12 cellular contexts compared by ENCODE assay signal in genomic region chr6:3334579-3334978, GRCh38.
DNase-seq lines count a peak whose midpoint lies in the region; ATAC-seq and TF ChIP-seq lines count a peak whose summit lies in the region.
"Had no signal": no experiment of that assay in that cellular context is flagged by ENCODE, and none has a peak within 500 bp of the region (broad histone marks: within the 10 kb centered on the region; RNA-seq: fewer than 3 reads in every experiment).

No MANE protein-coding gene starts in this region.

- peak overlapping the region in 5 of 12 donors; percentile 16 to 57 (median 24) for H3K27ac ChIP-seq in heart left ventricle
- H3K27ac ChIP-seq: breast epithelium, thoracic aorta had no signal

- DNase-seq in NCI-H146 treated with DMSO at 0.1 percent for 48 hours (lab: John Stamatoyannopoulos, UW; ENCODE audit: unreplicated experiment) = peak; percentile 57
- no peak for DNase-seq in heart left ventricle
- DNase-seq in renal cortical epithelial cell (ENCODE audit: low read depth) = peak; percentile 41
- DNase-seq in kidney glomerular epithelial cell (lab: John Stamatoyannopoulos, UW) = no peak
- no peak for DNase-seq in activated CD8-positive, alpha-beta memory T cell treated with anti-CD3 and anti-CD28 coated beads, Interleukin-2, amount 50 U/mL, for 4 hours
- DNase-seq: CD4-positive, CD25-positive, alpha-beta regulatory T cell; NCI-H524 treated with DMSO at 0.1 percent for 48 hours had no signal

- WGBS in heart left ventricle, 4 donors = 29 to 39% (median 30%) methylated on average over 8 of the region's 8 CpGs

- no peaks in the 10 kb centered on the region for H3K9me3 ChIP-seq in heart left ventricle
- H3K9me3 ChIP-seq: breast epithelium, thoracic aorta had no signal

- H3K36me3 ChIP-seq in heart left ventricle = no peaks in the 10 kb centered on the region
- H3K36me3 ChIP-seq: breast epithelium, thoracic aorta had no signal

- peaks cover 0 to 27% (median 13%) of the 10 kb centered on the region in 12 donors for H3K4me1 ChIP-seq in heart left ventricle

- intact Hi-C loops in heart left ventricle (cut with DNase I) = no loop called here

- no peak overlapping the region for H3K4me3 ChIP-seq in heart left ventricle
- H3K4me3 ChIP-seq: breast epithelium, thoracic aorta had no signal

- ATAC-seq in heart left ventricle = peak; percentile 29 to 64 (median 54)
- ATAC-seq in HG03097 (IDR thresholded peaks at IDR 0.05; ENCODE audit: low FRiP score, unreplicated experiment) = no peak
- no peak for ATAC-seq in GM18498 (IDR thresholded peaks at IDR 0.05; ENCODE audit: unreplicated experiment)

- no peak for TF ChIP-seq POLR2A in heart left ventricle (IDR thresholded peaks at IDR 0.05)

- H3K27me3 ChIP-seq in heart left ventricle = no peaks in the 10 kb centered on the region
- H3K27me3 ChIP-seq: breast epithelium had no signal

- TF ChIP-seq CTCF in heart left ventricle (IDR thresholded peaks at IDR 0.05) = no peak

TF ChIP-seq in PFSK-1, 5 proteins besides CTCF, POLR2A, EP300 and RAD21:
- TF ChIP-seq REST (IDR thresholded peaks at IDR 0.05; ENCODE audit: insufficient read depth in 1 of 2, low read depth in 2 of 2, low read length in 2 of 2) (no peak), SIN3A (IDR thresholded peaks at IDR 0.05; ENCODE audit: borderline replicate concordance, insufficient read depth, low read length) (0 out of 2 replicates have a peak, but pooled peaks have one; percentile 26)

Comparison
In these comparisons a context has a peak if more than half of its experiments do, and no peak if none do; other contexts are left out.
1. DNase-seq: peak in NCI-H146 treated with DMSO at 0.1 percent for 48 hours (single experiment) and renal cortical epithelial cell (single experiment); none in heart left ventricle (0 of 5), kidney glomerular epithelial cell (single experiment) and activated CD8-positive, alpha-beta memory T cell treated with anti-CD3 and anti-CD28 coated beads, Interleukin-2, amount 50 U/mL, for 4 hours (single experiment).
2. ATAC-seq: peak in heart left ventricle (4 of 4); none in HG03097 (single experiment) and GM18498 (single experiment).